Comparison of ENCODE assay signal across 1 cellular context in genomic region chrX:123835661-123836371, GRCh38.
TF ChIP-seq lines count a peak whose summit lies in the region.

No MANE protein-coding gene starts in this region.

TF ChIP-seq in K562, 482 proteins besides CTCF, POLR2A, EP300 and RAD21 (continued from another document):
- TF ChIP-seq E2F8 (IDR thresholded peaks at IDR 0.05; ENCODE audit: low read depth, partially characterized antibody) = no peak
- TF ChIP-seq HMBOX1 (IDR thresholded peaks at IDR 0.05) = peak; percentile 45; the same call in 1 of the 2 replicates
- TF ChIP-seq SNIP1 (IDR thresholded peaks at IDR 0.05; ENCODE audit: low read depth) = no peak
- peak; percentile 60; the same call in 1 of the 2 replicates for TF ChIP-seq JUND (IDR thresholded peaks at IDR 0.05; ENCODE audit: borderline replicate concordance, low read depth, low read length)
- TF ChIP-seq JUND (tag; IDR thresholded peaks at IDR 0.05; ENCODE audit: borderline replicate concordance, low read depth, low read length) = peak; percentile 39; the same call in 1 of the 3 replicates
- TF ChIP-seq, protein P1, sequence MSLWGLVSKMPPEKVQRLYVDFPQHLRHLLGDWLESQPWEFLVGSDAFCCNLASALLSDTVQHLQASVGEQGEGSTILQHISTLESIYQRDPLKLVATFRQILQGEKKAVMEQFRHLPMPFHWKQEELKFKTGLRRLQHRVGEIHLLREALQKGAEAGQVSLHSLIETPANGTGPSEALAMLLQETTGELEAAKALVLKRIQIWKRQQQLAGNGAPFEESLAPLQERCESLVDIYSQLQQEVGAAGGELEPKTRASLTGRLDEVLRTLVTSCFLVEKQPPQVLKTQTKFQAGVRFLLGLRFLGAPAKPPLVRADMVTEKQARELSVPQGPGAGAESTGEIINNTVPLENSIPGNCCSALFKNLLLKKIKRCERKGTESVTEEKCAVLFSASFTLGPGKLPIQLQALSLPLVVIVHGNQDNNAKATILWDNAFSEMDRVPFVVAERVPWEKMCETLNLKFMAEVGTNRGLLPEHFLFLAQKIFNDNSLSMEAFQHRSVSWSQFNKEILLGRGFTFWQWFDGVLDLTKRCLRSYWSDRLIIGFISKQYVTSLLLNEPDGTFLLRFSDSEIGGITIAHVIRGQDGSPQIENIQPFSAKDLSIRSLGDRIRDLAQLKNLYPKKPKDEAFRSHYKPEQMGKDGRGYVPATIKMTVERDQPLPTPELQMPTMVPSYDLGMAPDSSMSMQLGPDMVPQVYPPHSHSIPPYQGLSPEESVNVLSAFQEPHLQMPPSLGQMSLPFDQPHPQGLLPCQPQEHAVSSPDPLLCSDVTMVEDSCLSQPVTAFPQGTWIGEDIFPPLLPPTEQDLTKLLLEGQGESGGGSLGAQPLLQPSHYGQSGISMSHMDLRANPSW (CRISPR knock-in tag; IDR thresholded peaks at IDR 0.05) = no peak
- no peak for TF ChIP-seq IFI16 (CRISPR knock-in tag; IDR thresholded peaks at IDR 0.05)
- no peak for TF ChIP-seq ATF1 (CRISPR knock-in tag; IDR thresholded peaks at IDR 0.05)
- no peak for TF ChIP-seq ATF1 (tag; IDR thresholded peaks at IDR 0.05)
- no peak for TF ChIP-seq SMARCE1 (IDR thresholded peaks at IDR 0.05)
- no peak for TF ChIP-seq CBFB (CRISPR knock-in tag; IDR thresholded peaks at IDR 0.05)
- no peak for TF ChIP-seq GATAD2B (IDR thresholded peaks at IDR 0.05; ENCODE audit: borderline replicate concordance)
- TF ChIP-seq FOSL1 (tag; conservative IDR thresholded peaks at IDR 0.05) = peak; percentile 86
- TF ChIP-seq SRF (CRISPR knock-in tag; IDR thresholded peaks at IDR 0.05) = no peak
